ENCODE assay signal across 22 cellular contexts in genomic region chr17:8623591-8623990, GRCh38. TPM values are rescaled to one million over a fixed set of nuclear protein-coding genes. Genes with fewer than 3 reads are reported as not detected.
DNase-seq lines count a peak whose midpoint lies in the region; ATAC-seq and TF ChIP-seq lines count a peak whose summit lies in the region.
"Had no signal": no experiment of that assay in that cellular context is flagged by ENCODE, and none has a peak within 500 bp of the region (broad histone marks: within the 10 kb centered on the region; RNA-seq: fewer than 3 reads in every experiment).

No MANE protein-coding gene starts in this region.

- ATAC-seq in activated naive CD8-positive, alpha-beta T cell treated with anti-CD3 and anti-CD28 coated beads, Interleukin-2, amount 50 U/mL, for 24 hours, result no peak
- ATAC-seq: stimulated activated naive B cell treated with anti-CD40 and anti-IgM and Interleukin-4, amounts not matched to agents 10 μg/mL and 1 μg/mL and 100 μg/mL, for 72 hours had no signal

- H3K27ac Mint-ChIP-seq in neural progenitor cell (peak overlapping the region; percentile 27), nephron progenitor cell (no peak overlapping the region)
- H3K27ac Mint-ChIP-seq in activated naive CD8-positive, alpha-beta T cell treated with anti-CD3 and anti-CD28 coated beads, Interleukin-2, amount 50 U/mL, for 24 hours, result no peak overlapping the region
- H3K27ac Mint-ChIP-seq: activated CD4-positive, alpha-beta memory T cell treated with anti-CD3 and anti-CD28 coated beads, Interleukin-2, amount 10 ng/mL, durations not matched to agents 7 days and 5 days; naive B cell; stimulated activated naive B cell treated with anti-CD40 and anti-IgM and Interleukin-4, amounts not matched to agents 10 μg/mL and 1 μg/mL and 100 μg/mL, for 72 hours had no signal

- H3K79me2 ChIP-seq in neural progenitor cell (ENCODE audit: low read depth) (peaks cover 100% of the 10 kb centered on the region), GM23248 (ENCODE audit: insufficient read depth) (peaks cover 98% of the 10 kb centered on the region)

- H3K36me3 ChIP-seq in SJCRH30 (peaks cover 9% of the 10 kb centered on the region; the same call in 1 of the 2 replicates), neural progenitor cell (peaks cover 9% of the 10 kb centered on the region), GM23248 (ENCODE audit: low read depth) (0 out of 2 replicates have a peak, but pooled peaks cover 7% of the 10 kb centered on the region)
- H3K36me3 ChIP-seq: colonic mucosa had no signal

- H3K4me2 ChIP-seq in neural progenitor cell (peak overlapping the region; percentile 12), GM23248 (ENCODE audit: unreplicated experiment) (no peak overlapping the region)
- H3K4me2 ChIP-seq: BLaER1 had no signal

- no peaks in the 10 kb centered on the region for H3K9me3 ChIP-seq in SJCRH30 (replicated peaks)
- no peaks in the 10 kb centered on the region for H3K9me3 ChIP-seq in neural progenitor cell (ENCODE audit: low read depth)
- no peaks in the 10 kb centered on the region for H3K9me3 ChIP-seq in GM23248 (ENCODE audit: low read depth)
- H3K9me3 ChIP-seq: Caco-2, colonic mucosa had no signal

- H3K4me1 ChIP-seq in SJCRH30 (peaks cover 12% of the 10 kb centered on the region), neural progenitor cell (peaks cover 17% of the 10 kb centered on the region), GM23248 (ENCODE audit: insufficient read depth) (peaks cover 16% of the 10 kb centered on the region)
- H3K4me1 ChIP-seq: colonic mucosa had no signal

- H3K4me1 Mint-ChIP-seq in neural progenitor cell (peaks cover 29% of the 10 kb centered on the region), nephron progenitor cell (peaks cover 56% of the 10 kb centered on the region)
- H3K4me1 Mint-ChIP-seq in activated naive CD8-positive, alpha-beta T cell treated with anti-CD3 and anti-CD28 coated beads, Interleukin-2, amount 50 U/mL, for 24 hours, result peaks cover 24% of the 10 kb centered on the region
- H3K4me1 Mint-ChIP-seq: naive B cell had no signal

- no peak overlapping the region for H2AFZ ChIP-seq in neural progenitor cell (replicated peaks)
- no peak overlapping the region for H2AFZ ChIP-seq in GM23248

- H3K9me3 Mint-ChIP-seq in neural progenitor cell (peaks cover 38% of the 10 kb centered on the region), nephron progenitor cell (peaks cover 19% of the 10 kb centered on the region)
- H3K9me3 Mint-ChIP-seq in activated naive CD8-positive, alpha-beta T cell treated with anti-CD3 and anti-CD28 coated beads, Interleukin-2, amount 50 U/mL, for 24 hours, result no peaks in the 10 kb centered on the region
- H3K9me3 Mint-ChIP-seq: activated CD4-positive, alpha-beta memory T cell treated with anti-CD3 and anti-CD28 coated beads, Interleukin-2, amount 10 ng/mL, durations not matched to agents 7 days and 5 days; naive B cell; stimulated activated naive B cell treated with anti-CD40 and anti-IgM and Interleukin-4, amounts not matched to agents 10 μg/mL and 1 μg/mL and 100 μg/mL, for 72 hours had no signal

- in situ Hi-C loops in GM23248 (cut with MboI), result no loop called here

- 89 to 97% methylated on average over 2 of the region's 2 CpGs for WGBS in GM23248 (ENCODE audit: low coverage in 1 of 2, low lambda C conversion rate in 2 of 2, missing lambda C conversion rate in 2 of 2), 2 experiments

- no peaks in the 10 kb centered on the region for H3K27me3 ChIP-seq in SJCRH30
- H3K27me3 ChIP-seq in neural progenitor cell, result no peaks in the 10 kb centered on the region
- no peaks in the 10 kb centered on the region for H3K27me3 ChIP-seq in GM23248 (replicated peaks; ENCODE audit: insufficient read depth)
- H3K27me3 ChIP-seq: BLaER1 had no signal

- peaks cover 99% of the 10 kb centered on the region for H4K20me1 ChIP-seq in neural progenitor cell (ENCODE audit: low read depth)
- H4K20me1 ChIP-seq in GM23248 (ENCODE audit: insufficient read depth), result no peaks in the 10 kb centered on the region

- TF ChIP-seq CTCF in neural progenitor cell (IDR thresholded peaks at IDR 0.05) (no peak), nephron progenitor cell (IDR thresholded peaks at IDR 0.05) (no peak)

- H3K9me2 ChIP-seq in GM23248 (ENCODE audit: insufficient read depth), result no peaks in the 10 kb centered on the region

- DNase-seq in SJCRH30 (peak; percentile 3 to 4), dedifferentiated amniotic fluid mesenchymal stem cell (ENCODE audit: extremely low spot score) (peak; percentile 7), neural progenitor cell (ENCODE audit: low spot score) (no peak), amniotic stem cell (lab: John Stamatoyannopoulos, UW) (no peak), nephron progenitor cell (no peak), GM23248 (no peak)
- DNase-seq in activated naive CD8-positive, alpha-beta T cell treated with anti-CD3 and anti-CD28 coated beads, Interleukin-2, amount 50 U/mL, for 24 hours, result no peak
- DNase-seq: activated CD4-positive, alpha-beta memory T cell treated with anti-CD3 and anti-CD28 coated beads, Interleukin-2, amount 10 ng/mL, durations not matched to agents 7 days and 5 days; activated gamma-delta T cell treated with Interleukin-2 at 50 U/mL for 16 hours; activated T-cell treated with anti-CD3 and anti-CD28 coated beads for 4 hours; amygdala; Caco-2; colonic mucosa; hippocampal formation; naive B cell; NCI-H1417 treated with DMSO at 0.1 percent for 48 hours; NCI-H524; RPMI8226; stimulated activated CD4-positive, alpha-beta T cell treated with anti-CD3 and anti-CD28 coated beads, Interleukin-2, amount 100 ng/mL, for 24 hours; stimulated activated naive B cell treated with anti-CD40 and anti-IgM and Interleukin-4, amounts not matched to agents 10 μg/mL and 1 μg/mL and 100 μg/mL, for 72 hours; T1000 had no signal

- no peak overlapping the region for H3K4me3 ChIP-seq in SJCRH30
- no peak overlapping the region for H3K4me3 ChIP-seq in neural progenitor cell
- H3K4me3 ChIP-seq in GM23248, result no peak overlapping the region
- H3K4me3 ChIP-seq: BLaER1, colonic mucosa had no signal

- H3K36me3 Mint-ChIP-seq in neural progenitor cell, result peaks cover 54% of the 10 kb centered on the region
- H3K36me3 Mint-ChIP-seq in activated naive CD8-positive, alpha-beta T cell treated with anti-CD3 and anti-CD28 coated beads, Interleukin-2, amount 50 U/mL, for 24 hours (ENCODE audit: low read depth), result no peaks in the 10 kb centered on the region
- peaks cover 61% of the 10 kb centered on the region for H3K36me3 Mint-ChIP-seq in nephron progenitor cell (ENCODE audit: low read depth)

- H3F3A ChIP-seq in neural progenitor cell (ENCODE audit: low read depth), result no peaks in the 10 kb centered on the region
- peaks cover 6% of the 10 kb centered on the region for H3F3A ChIP-seq in GM23248 (ENCODE audit: insufficient read depth)

- peaks cover 5% of the 10 kb centered on the region for H3K27me3 Mint-ChIP-seq in neural progenitor cell (ENCODE audit: insufficient read depth, low read depth)
- peaks cover 58% of the 10 kb centered on the region for H3K27me3 Mint-ChIP-seq in activated naive CD8-positive, alpha-beta T cell treated with anti-CD3 and anti-CD28 coated beads, Interleukin-2, amount 50 U/mL, for 24 hours
- no peaks in the 10 kb centered on the region for H3K27me3 Mint-ChIP-seq in nephron progenitor cell (ENCODE audit: low read depth, poor library complexity)

- H3K4me3 Mint-ChIP-seq in neural progenitor cell, result no peak overlapping the region
- no peak overlapping the region for H3K4me3 Mint-ChIP-seq in activated naive CD8-positive, alpha-beta T cell treated with anti-CD3 and anti-CD28 coated beads, Interleukin-2, amount 50 U/mL, for 24 hours
- H3K4me3 Mint-ChIP-seq in nephron progenitor cell, result no peak overlapping the region
- H3K4me3 Mint-ChIP-seq: activated CD4-positive, alpha-beta memory T cell treated with anti-CD3 and anti-CD28 coated beads, Interleukin-2, amount 10 ng/mL, durations not matched to agents 7 days and 5 days; naive B cell; stimulated activated naive B cell treated with anti-CD40 and anti-IgM and Interleukin-4, amounts not matched to agents 10 μg/mL and 1 μg/mL and 100 μg/mL, for 72 hours had no signal

- H3K9ac ChIP-seq in neural progenitor cell (no peak overlapping the region), GM23248 (no peak overlapping the region)
- H3K9ac ChIP-seq: BLaER1 had no signal

- H3K27ac ChIP-seq in SJCRH30 (no peak overlapping the region), neural progenitor cell (peak overlapping the region; percentile 19), GM23248 (no peak overlapping the region)
- H3K27ac ChIP-seq: BLaER1, colonic mucosa had no signal

RNA-seq across cellular contexts. Expression of gene MYH10, which starts 6.9 kb away (rescaled TPM):
- total RNA-seq in SJCRH30 (2014; rRNA removed; shearing (Covaris generic)), result 76.8 and 78.1 TPM in 2 replicates
- total RNA-seq in neural progenitor cell (ENCODE audit: low replicate concordance), result 160 and 213 TPM in 2 replicates
- total RNA-seq in GM23248 (2014; rRNA removed; shearing (Covaris generic)), result 39.2 and 46.8 TPM in 2 replicates
- polyA plus RNA-seq in GM23248 (2016; fragmentation: Nextera tagmentation; extraction: Ambion mirVana), result 69.5 and 76.8 TPM in 2 replicates

Comparison
In these comparisons a context has a peak if more than half of its experiments do, and no peak if none do; other contexts are left out.
1. DNase-seq: peak in SJCRH30 (2 of 2) and dedifferentiated amniotic fluid mesenchymal stem cell (single experiment); none in neural progenitor cell (single experiment), activated naive CD8-positive, alpha-beta T cell treated with anti-CD3 and anti-CD28 coated beads, Interleukin-2, amount 50 U/mL, for 24 hours (single experiment), amniotic stem cell (single experiment), nephron progenitor cell (single experiment) and GM23248 (single experiment).